13 cellular contexts compared by ENCODE assay signal in the genomic region with DNA sequence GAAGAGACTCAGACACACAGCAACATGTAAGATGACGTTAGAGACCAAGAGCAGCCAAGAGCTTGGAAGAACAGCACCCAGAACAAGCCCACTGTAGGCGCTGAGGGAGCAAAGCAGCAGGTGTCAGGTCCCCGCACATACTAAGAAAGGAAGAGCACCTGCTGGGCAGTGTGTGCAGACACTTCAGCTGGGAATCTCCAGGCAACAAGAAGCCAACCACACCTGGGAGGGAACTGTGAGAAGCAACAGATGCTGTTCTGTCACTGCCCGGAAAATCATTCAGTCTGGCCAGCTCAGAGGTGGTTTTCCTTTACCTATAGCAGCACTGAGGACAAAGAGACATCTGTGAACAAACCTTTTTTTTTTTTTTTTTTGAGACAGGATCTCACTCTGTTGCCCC. TPM values are rescaled to one million over a fixed set of nuclear protein-coding genes. Genes with fewer than 3 reads are reported as not detected.
DNase-seq lines count a peak whose midpoint lies in the region; ATAC-seq lines count a peak whose summit lies in the region.
"Had no signal": no experiment of that assay in that cellular context is flagged by ENCODE, and none has a peak within 500 bp of the region (broad histone marks: within the 10 kb centered on the region; RNA-seq: fewer than 3 reads in every experiment).

No MANE protein-coding gene starts in this region.

- H3K4me1 Mint-ChIP-seq in T-helper 17 cell: peaks cover 5% of the 10 kb centered on the region
- peaks cover 5% of the 10 kb centered on the region for H3K4me1 Mint-ChIP-seq in activated T-helper 1 cell treated with anti-CD3 and anti-CD28 coated beads, Interleukin-12 subunit alpha, Interleukin-12 subunit beta, Interleukin-2, Interleukin-4 antibody, amounts not matched to agents 30 ng/mL and 10 ng/mL and 1 ng/mL, durations not matched to agents 14 hours and 24 hours and 36 hours (ENCODE audit: low read depth)

- H3K4me2 ChIP-seq in BLaER1: peak overlapping the region; percentile 83

- H3K27ac ChIP-seq in BLaER1: peak overlapping the region; percentile 68
- H3K27ac ChIP-seq: SJSA1 had no signal

- no peaks in the 10 kb centered on the region for H3K27me3 Mint-ChIP-seq in T-helper 17 cell
- H3K27me3 Mint-ChIP-seq in activated T-helper 1 cell treated with anti-CD3 and anti-CD28 coated beads, Interleukin-12 subunit alpha, Interleukin-12 subunit beta, Interleukin-2, Interleukin-4 antibody, amounts not matched to agents 30 ng/mL and 10 ng/mL and 1 ng/mL, durations not matched to agents 14 hours and 24 hours and 36 hours (ENCODE audit: insufficient read depth): no peaks in the 10 kb centered on the region
- H3K27me3 Mint-ChIP-seq: activated CD8-positive, alpha-beta memory T cell treated with anti-CD3 and anti-CD28 coated beads, Interleukin-2, amount 10 ng/mL, durations not matched to agents 7 days and 5 days; dendritic cell treated with granulocyte-macrophage colony-stimulating factor and Interleukin-4, amounts not matched to agents 40 ng/mL and 50 ng/mL, for 4 days had no signal

- H3K36me3 ChIP-seq in BLaER1 (peaks cover 71% of the 10 kb centered on the region), endocrine pancreas (ENCODE audit: control insufficient read depth, insufficient read depth, low read length) (no peaks in the 10 kb centered on the region)

- ATAC-seq in HG03342 (IDR thresholded peaks at IDR 0.05; ENCODE audit: unreplicated experiment): no peak
- ATAC-seq in T-helper 17 cell: no peak
- ATAC-seq: activated CD8-positive, alpha-beta memory T cell treated with anti-CD3 and anti-CD28 coated beads, Interleukin-2, amount 10 ng/mL, durations not matched to agents 7 days and 5 days had no signal

- H3K36me3 Mint-ChIP-seq in T-helper 17 cell (ENCODE audit: low read depth): peaks cover 3% of the 10 kb centered on the region
- peaks cover 40% of the 10 kb centered on the region for H3K36me3 Mint-ChIP-seq in activated T-helper 1 cell treated with anti-CD3 and anti-CD28 coated beads, Interleukin-12 subunit alpha, Interleukin-12 subunit beta, Interleukin-2, Interleukin-4 antibody, amounts not matched to agents 30 ng/mL and 10 ng/mL and 1 ng/mL, durations not matched to agents 14 hours and 24 hours and 36 hours (ENCODE audit: low read depth)

- H3K4me1 ChIP-seq in BLaER1 (peaks cover 66% of the 10 kb centered on the region), endocrine pancreas (ENCODE audit: control insufficient read depth, insufficient read depth, low read length) (peaks cover 11% of the 10 kb centered on the region)
- H3K4me1 ChIP-seq: SJSA1 had no signal

- H3K9me3 ChIP-seq in BLaER1 (no peaks in the 10 kb centered on the region; the same call in 1 of the 2 replicates), endocrine pancreas (ENCODE audit: control insufficient read depth, low read length) (no peaks in the 10 kb centered on the region), T-helper 17 cell (ENCODE audit: control insufficient read depth, low read length, poor library complexity, severe bottlenecking) (no peaks in the 10 kb centered on the region)
- H3K9me3 ChIP-seq: SJSA1 had no signal

- H3K4me3 ChIP-seq in BLaER1 (peak overlapping the region; percentile 13; the same call in 1 of the 2 replicates), endocrine pancreas (ENCODE audit: control insufficient read depth, insufficient read depth, low read length) (no peak overlapping the region)
- H3K4me3 ChIP-seq: SJSA1 had no signal

- H3K27me3 ChIP-seq in BLaER1: no peaks in the 10 kb centered on the region
- H3K27me3 ChIP-seq in endocrine pancreas (ENCODE audit: control insufficient read depth, insufficient read depth, low read length): no peaks in the 10 kb centered on the region
- H3K27me3 ChIP-seq: SJSA1 had no signal

- no peak overlapping the region for H3K27ac Mint-ChIP-seq in T-helper 17 cell
- H3K27ac Mint-ChIP-seq in activated T-helper 1 cell treated with anti-CD3 and anti-CD28 coated beads, Interleukin-12 subunit alpha, Interleukin-12 subunit beta, Interleukin-2, Interleukin-4 antibody, amounts not matched to agents 30 ng/mL and 10 ng/mL and 1 ng/mL, durations not matched to agents 14 hours and 24 hours and 36 hours: no peak overlapping the region
- H3K27ac Mint-ChIP-seq: activated CD8-positive, alpha-beta memory T cell treated with anti-CD3 and anti-CD28 coated beads, Interleukin-2, amount 10 ng/mL, durations not matched to agents 7 days and 5 days; dendritic cell treated with granulocyte-macrophage colony-stimulating factor and Interleukin-4, amounts not matched to agents 40 ng/mL and 50 ng/mL, for 4 days had no signal

- intact Hi-C loops in posterior cingulate gyrus (cut with DNase I): no loop called here
- intact Hi-C loops in activated T-helper 1 cell treated with anti-CD3 and anti-CD28 coated beads, Interleukin-12 subunit alpha, Interleukin-12 subunit beta, Interleukin-2, Interleukin-4 antibody, amounts not matched to agents 30 ng/mL and 10 ng/mL and 1 ng/mL, durations not matched to agents 14 hours and 24 hours and 36 hours (cut with micrococcal nuclease): no loop called here

- H3K9ac ChIP-seq in BLaER1: peak overlapping the region; percentile 65
- H3K9ac ChIP-seq in endocrine pancreas (ENCODE audit: control insufficient read depth, insufficient read depth, low read length): peak overlapping the region; percentile 38

- peaks cover 5% of the 10 kb centered on the region for H3K9me3 Mint-ChIP-seq in activated T-helper 1 cell treated with anti-CD3 and anti-CD28 coated beads, Interleukin-12 subunit alpha, Interleukin-12 subunit beta, Interleukin-2, Interleukin-4 antibody, amounts not matched to agents 30 ng/mL and 10 ng/mL and 1 ng/mL, durations not matched to agents 14 hours and 24 hours and 36 hours
- H3K9me3 Mint-ChIP-seq: dendritic cell treated with granulocyte-macrophage colony-stimulating factor and Interleukin-4, amounts not matched to agents 40 ng/mL and 50 ng/mL, for 4 days had no signal

- H4K20me1 ChIP-seq in BLaER1: no peaks in the 10 kb centered on the region

- H3K4me3 Mint-ChIP-seq in T-helper 17 cell: no peak overlapping the region
- no peak overlapping the region for H3K4me3 Mint-ChIP-seq in activated T-helper 1 cell treated with anti-CD3 and anti-CD28 coated beads, Interleukin-12 subunit alpha, Interleukin-12 subunit beta, Interleukin-2, Interleukin-4 antibody, amounts not matched to agents 30 ng/mL and 10 ng/mL and 1 ng/mL, durations not matched to agents 14 hours and 24 hours and 36 hours
- H3K4me3 Mint-ChIP-seq: activated CD8-positive, alpha-beta memory T cell treated with anti-CD3 and anti-CD28 coated beads, Interleukin-2, amount 10 ng/mL, durations not matched to agents 7 days and 5 days; dendritic cell treated with granulocyte-macrophage colony-stimulating factor and Interleukin-4, amounts not matched to agents 40 ng/mL and 50 ng/mL, for 4 days had no signal

- DNase-seq in NCI-H1092 treated with DMSO at 0.1 percent for 48 hours (lab: John Stamatoyannopoulos, UW): peak; percentile 88
- DNase-seq in NCI-H510A (lab: John Stamatoyannopoulos, UW): peak; percentile 88
- no peak for DNase-seq in T-helper 17 cell
- DNase-seq in posterior cingulate gyrus: no peak
- no peak for DNase-seq in activated T-helper 1 cell treated with anti-CD3 and anti-CD28 coated beads, Interleukin-12 subunit alpha, Interleukin-12 subunit beta, Interleukin-2, Interleukin-4 antibody, amounts not matched to agents 30 ng/mL and 10 ng/mL and 1 ng/mL, durations not matched to agents 14 hours and 24 hours and 36 hours (ENCODE audit: low spot score)
- DNase-seq: activated CD8-positive, alpha-beta memory T cell treated with anti-CD3 and anti-CD28 coated beads, Interleukin-2, amount 10 ng/mL, durations not matched to agents 7 days and 5 days; KBM-7; stimulated activated CD8-positive, alpha-beta memory T cell treated with anti-CD3 and anti-CD28 coated beads, Interleukin-4, amount 100 ng/mL, for 48 hours had no signal

RNA-seq across cellular contexts. Expression of a gene that starts 35.7 kb away (rescaled TPM):
- 100 to 1,000 TPM in 1 of 2 donors, 10 to 100 TPM in 1; 92.9 to 110 TPM for total RNA-seq in T-helper 17 cell
- total RNA-seq in activated T-helper 1 cell treated with anti-CD3 and anti-CD28 coated beads, Interleukin-12 subunit alpha, Interleukin-12 subunit beta, Interleukin-2, Interleukin-4 antibody, amounts not matched to agents 30 ng/mL and 10 ng/mL and 1 ng/mL, durations not matched to agents 14 hours and 24 hours and 36 hours: 31.5 and 35.9 TPM in 2 replicates

Comparison
In these comparisons a context has a peak if more than half of its experiments do, and no peak if none do; other contexts are left out.
1. DNase-seq: peak in NCI-H1092 treated with DMSO at 0.1 percent for 48 hours (single experiment) and NCI-H510A (single experiment); none in T-helper 17 cell (0 of 3), posterior cingulate gyrus (0 of 10) and activated T-helper 1 cell treated with anti-CD3 and anti-CD28 coated beads, Interleukin-12 subunit alpha, Interleukin-12 subunit beta, Interleukin-2, Interleukin-4 antibody, amounts not matched to agents 30 ng/mL and 10 ng/mL and 1 ng/mL, durations not matched to agents 14 hours and 24 hours and 36 hours (single experiment).